1 cellular context compared by ENCODE assay signal in the genomic region with DNA sequence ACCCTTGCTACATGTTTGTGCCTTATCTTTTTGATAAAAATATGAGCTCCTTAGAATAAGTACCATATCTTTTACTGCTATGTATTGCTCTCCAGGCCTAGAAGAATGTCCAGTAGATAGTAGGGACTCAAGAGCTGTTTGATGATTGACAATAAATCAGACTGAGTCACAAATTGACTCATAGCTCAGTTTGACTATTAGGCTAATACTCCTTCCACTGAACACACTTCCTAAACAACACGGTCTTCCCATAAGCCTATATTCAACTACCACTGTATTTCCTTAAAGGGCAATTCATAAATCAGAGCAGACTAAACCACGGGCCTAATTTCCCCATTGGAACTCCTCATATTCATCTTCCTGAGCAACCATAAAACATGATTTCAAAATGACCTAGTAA.
TF ChIP-seq lines count a peak whose summit lies in the region.

No MANE protein-coding gene starts in this region.

TF ChIP-seq in IMR-90, 13 proteins besides CTCF, POLR2A, EP300 and RAD21:
- no peak for TF ChIP-seq MAFK (IDR thresholded peaks at IDR 0.05; ENCODE audit: low read depth, low read length)
- no peak for TF ChIP-seq FOS (IDR thresholded peaks at IDR 0.05; ENCODE audit: low read depth, low read length)
- no peak for TF ChIP-seq MXI1 (IDR thresholded peaks at IDR 0.05; ENCODE audit: borderline replicate concordance, low read depth, low read length)
- TF ChIP-seq, protein P1, sequence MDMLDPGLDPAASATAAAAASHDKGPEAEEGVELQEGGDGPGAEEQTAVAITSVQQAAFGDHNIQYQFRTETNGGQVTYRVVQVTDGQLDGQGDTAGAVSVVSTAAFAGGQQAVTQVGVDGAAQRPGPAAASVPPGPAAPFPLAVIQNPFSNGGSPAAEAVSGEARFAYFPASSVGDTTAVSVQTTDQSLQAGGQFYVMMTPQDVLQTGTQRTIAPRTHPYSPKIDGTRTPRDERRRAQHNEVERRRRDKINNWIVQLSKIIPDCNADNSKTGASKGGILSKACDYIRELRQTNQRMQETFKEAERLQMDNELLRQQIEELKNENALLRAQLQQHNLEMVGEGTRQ (IDR thresholded peaks at IDR 0.05; ENCODE audit: low read depth, low read length) = no peak
- TF ChIP-seq BHLHE40 (IDR thresholded peaks at IDR 0.05; ENCODE audit: low read depth, low read length) = no peak
- TF ChIP-seq, protein P2, sequence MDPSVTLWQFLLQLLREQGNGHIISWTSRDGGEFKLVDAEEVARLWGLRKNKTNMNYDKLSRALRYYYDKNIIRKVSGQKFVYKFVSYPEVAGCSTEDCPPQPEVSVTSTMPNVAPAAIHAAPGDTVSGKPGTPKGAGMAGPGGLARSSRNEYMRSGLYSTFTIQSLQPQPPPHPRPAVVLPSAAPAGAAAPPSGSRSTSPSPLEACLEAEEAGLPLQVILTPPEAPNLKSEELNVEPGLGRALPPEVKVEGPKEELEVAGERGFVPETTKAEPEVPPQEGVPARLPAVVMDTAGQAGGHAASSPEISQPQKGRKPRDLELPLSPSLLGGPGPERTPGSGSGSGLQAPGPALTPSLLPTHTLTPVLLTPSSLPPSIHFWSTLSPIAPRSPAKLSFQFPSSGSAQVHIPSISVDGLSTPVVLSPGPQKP (IDR thresholded peaks at IDR 0.05; ENCODE audit: borderline replicate concordance, low read depth, low read length) = no peak
- TF ChIP-seq RCOR1 (IDR thresholded peaks at IDR 0.05; ENCODE audit: insufficient replicate concordance, low read length) = no peak
- no peak for TF ChIP-seq RFX5 (IDR thresholded peaks at IDR 0.05; ENCODE audit: low read depth, low read length)
- no peak for TF ChIP-seq NFE2L2 (IDR thresholded peaks at IDR 0.05; ENCODE audit: low read depth, low read length)
- TF ChIP-seq CEBPB (IDR thresholded peaks at IDR 0.05; ENCODE audit: low read depth, low read length) = no peak
- no peak for TF ChIP-seq CHD1 (IDR thresholded peaks at IDR 0.05; ENCODE audit: low read depth, low read length)
- TF ChIP-seq SMC3 (IDR thresholded peaks at IDR 0.05; ENCODE audit: low read depth, low read length) = no peak
- TF ChIP-seq MAZ (IDR thresholded peaks at IDR 0.05; ENCODE audit: borderline replicate concordance, low read depth, low read length) = no peak
TF ChIP-seq in IMR-90: peak in this region for 0.
